25 cellular contexts compared by ENCODE assay signal in the genomic region with DNA sequence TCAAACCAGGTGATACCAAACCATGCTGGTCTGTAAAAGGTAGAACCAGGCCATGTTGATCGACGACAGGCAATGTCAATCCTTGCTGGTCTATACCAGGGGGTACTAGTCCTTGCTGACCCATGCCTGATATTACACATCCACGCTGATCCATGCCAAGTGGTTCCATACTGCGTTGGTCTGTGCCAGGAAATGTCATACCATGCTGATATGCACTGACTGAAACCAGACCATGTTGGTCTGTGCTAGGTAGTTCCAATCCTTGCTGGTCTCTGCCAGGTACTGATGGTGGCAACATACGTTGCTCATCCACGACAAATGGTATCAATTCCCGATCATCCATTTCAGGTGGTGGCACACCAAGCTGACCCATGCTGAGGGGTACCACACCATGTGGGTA. TPM values are rescaled to one million over a fixed set of nuclear protein-coding genes. Genes with fewer than 3 reads are reported as not detected.
"Had no signal": no experiment of that assay in that cellular context is flagged by ENCODE, and none has a peak within 500 bp of the region (broad histone marks: within the 10 kb centered on the region; RNA-seq: fewer than 3 reads in every experiment).

No MANE protein-coding gene starts in this region.

- FAIRE-seq: endothelial cell of umbilical vein, keratinocyte, pancreas had no signal

- H3K4me1 ChIP-seq: foreskin keratinocyte, left lung, lower lobe of right lung, pancreas, sigmoid colon, stomach, thyroid gland had no signal

- H3K27ac ChIP-seq: coronary artery, esophagus muscularis mucosa, foreskin keratinocyte, gastroesophageal sphincter, left lung, lower lobe of right lung, pancreas, sigmoid colon, stomach, thyroid gland had no signal

- H3K9me3 ChIP-seq: esophagus muscularis mucosa, gastroesophageal sphincter, left lung, lower lobe of right lung, pancreas, sigmoid colon, stomach, thyroid gland had no signal

- H3K27me3 ChIP-seq: esophagus muscularis mucosa, foreskin keratinocyte, gastroesophageal sphincter, left lung, pancreas, sigmoid colon, stomach, thyroid gland had no signal

- ATAC-seq: foreskin keratinocyte; gastroesophageal sphincter; left lung; naive thymus-derived CD8-positive, alpha-beta T cell; pancreas; stimulated activated effector memory CD8-positive, alpha-beta T cell treated with anti-CD3 and anti-CD28 coated beads, Interleukin-12 subunit alpha, Interleukin-12 subunit beta, amount 100 ng/mL, for 72 hours had no signal

- DNase-seq: central memory CD4-positive, alpha-beta T cell; dermis blood vessel endothelial cell; effector memory CD4-positive, alpha-beta T cell; foreskin keratinocyte; hypothalamus; lower lobe of right lung; naive thymus-derived CD8-positive, alpha-beta T cell; nephron progenitor cell; nucleus accumbens; pancreas; retina; sigmoid colon; stimulated activated CD4-positive, alpha-beta T cell treated with anti-CD3 and anti-CD28 coated beads, Interleukin-2, amount 100 ng/mL, for 24 hours; stimulated activated CD4-positive, alpha-beta T cell treated with anti-CD3 and anti-CD28 coated beads, Interleukin-4, amount 100 ng/mL, for 24 hours; stimulated activated naive CD4-positive, alpha-beta T cell treated with Interleukin-2 at 50 U/mL for 16 hours; stomach; thyroid gland; trophoblast cell had no signal

- H3K36me3 ChIP-seq: pancreas had no signal

- H3K4me3 ChIP-seq: coronary artery, esophagus muscularis mucosa, gastroesophageal sphincter, left lung, lower lobe of right lung, pancreas, sigmoid colon, stomach, thyroid gland had no signal

RNA-seq across cellular contexts. Expression of a gene that starts 52.8 kb away (rescaled TPM):
- total RNA-seq: foreskin keratinocyte had no signal
- polyA plus RNA-seq: keratinocyte had no signal
